ENCODE assay signal across 13 cellular contexts in the genomic region with DNA sequence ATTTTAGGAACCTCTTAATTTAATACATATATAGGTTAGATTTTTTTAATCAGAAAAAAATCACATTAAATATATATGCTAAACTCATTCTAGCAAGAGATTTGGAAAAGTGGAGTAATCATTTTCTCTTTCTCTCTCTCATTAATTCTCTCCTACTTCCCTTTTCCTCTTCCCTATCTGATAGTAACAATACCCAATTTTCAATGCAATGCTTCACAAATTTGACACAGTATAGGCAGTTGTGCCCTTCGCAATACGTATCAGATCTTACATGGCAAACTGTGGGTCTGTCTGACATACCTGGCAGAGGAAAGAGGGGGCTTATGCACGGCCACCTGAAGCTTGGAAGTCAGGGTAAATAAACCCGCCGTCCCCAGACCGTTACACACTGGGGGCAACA.
DNase-seq lines count a peak whose midpoint lies in the region; ATAC-seq lines count a peak whose summit lies in the region.
"Had no signal": no experiment of that assay in that cellular context is flagged by ENCODE, and none has a peak within 500 bp of the region (broad histone marks: within the 10 kb centered on the region; RNA-seq: fewer than 3 reads in every experiment).

No MANE protein-coding gene starts in this region.

- ATAC-seq in HG03432 (IDR thresholded peaks at IDR 0.05; ENCODE audit: unreplicated experiment) = no peak
- ATAC-seq: CD8-positive, alpha-beta T cell had no signal

- peak; percentile 29 to 33 for DNase-seq in AML-193 (lab: John Stamatoyannopoulos, UW)
- DNase-seq in GF-D8 (lab: John Stamatoyannopoulos, UW) = peak; percentile 38
- DNase-seq in NOMO-1 treated with DMSO at 0.1 percent for 48 hours (lab: John Stamatoyannopoulos, UW; ENCODE audit: unreplicated experiment) = peak; percentile 60
- DNase-seq in SKM-1 treated with dmso at 0.1 percent for 144 hours (lab: John Stamatoyannopoulos, UW; ENCODE audit: unreplicated experiment) = peak; percentile 52
- no peak for DNase-seq in COLO668 (lab: John Stamatoyannopoulos, UW; ENCODE audit: unreplicated experiment)
- DNase-seq in activated CD4-positive, alpha-beta T cell treated with anti-CD3 and anti-CD28 coated beads, Interleukin-2, amount 50 U/mL, for 1 hour = no peak
- no peak for DNase-seq in stimulated activated CD4-positive, alpha-beta T cell treated with anti-CD3 and anti-CD28 coated beads, Interleukin-2, amount 100 ng/mL, for 48 hours
- DNase-seq: Caco-2; CD8-positive, alpha-beta T cell; DMS53; GM23248; H7 had no signal

Comparison
In these comparisons a context has a peak if more than half of its experiments do, and no peak if none do; other contexts are left out.
1. DNase-seq: peak in AML-193 (2 of 2), GF-D8 (single experiment), NOMO-1 treated with DMSO at 0.1 percent for 48 hours (single experiment) and SKM-1 treated with dmso at 0.1 percent for 144 hours (single experiment); none in COLO668 (single experiment), activated CD4-positive, alpha-beta T cell treated with anti-CD3 and anti-CD28 coated beads, Interleukin-2, amount 50 U/mL, for 1 hour (single experiment) and stimulated activated CD4-positive, alpha-beta T cell treated with anti-CD3 and anti-CD28 coated beads, Interleukin-2, amount 100 ng/mL, for 48 hours (0 of 2).